30 cellular contexts compared by ENCODE assay signal in the genomic region with DNA sequence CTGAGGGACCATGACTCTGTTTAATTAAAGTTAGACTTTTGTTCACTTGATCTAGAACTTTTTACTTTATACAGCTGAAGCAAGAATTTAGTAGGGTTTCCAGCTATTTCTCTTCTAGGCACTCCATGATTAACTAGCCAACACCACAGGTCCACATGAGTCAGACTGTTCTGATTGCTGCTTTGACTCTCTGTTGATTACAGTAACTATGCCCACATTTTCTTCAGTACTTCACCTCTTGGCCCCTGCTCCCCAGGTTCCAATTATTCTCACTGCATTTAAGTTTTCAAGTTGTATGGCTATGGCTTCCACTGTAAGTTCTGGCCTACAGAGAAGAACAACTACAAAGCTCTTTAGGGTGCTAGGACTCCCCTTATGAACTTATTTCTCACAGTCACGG.
A peak's percentile ranks its signal among the peaks of the same experiment; 100 is the strongest.
DNase-seq lines count a peak whose midpoint lies in the region; ATAC-seq and TF ChIP-seq lines count a peak whose summit lies in the region.
"Had no signal": no experiment of that assay in that cellular context is flagged by ENCODE, and none has a peak within 500 bp of the region (broad histone marks: within the 10 kb centered on the region; RNA-seq: fewer than 3 reads in every experiment).

No MANE protein-coding gene starts in this region.

- H3K27ac Mint-ChIP-seq in MCF 10A (ENCODE audit: low read depth, unreplicated experiment) = no peak overlapping the region
- H3K27ac Mint-ChIP-seq: CD14-positive monocyte; CD8-positive, alpha-beta memory T cell; IgD-negative memory B cell had no signal

- 100% methylated on average over 1 of the region's 1 CpG for WGBS in mammary epithelial cell (ENCODE audit: low coverage, missing lambda C conversion rate)

- intact Hi-C loops in mammary epithelial cell (cut with micrococcal nuclease) (loop anchor here (10.0 kb wide), 2 partner anchors 203 to 303 kb away; no protein-coding TSS in a partner anchor), MCF 10A (cut with micrococcal nuclease) (no loop called here), lower lobe of right lung (cut with DNase I) (no loop called here)

- no peak overlapping the region for H2AFZ ChIP-seq in mammary epithelial cell (ENCODE audit: low read depth, low read length)

- CTCF ChIA-PET in mammary epithelial cell (lab: Charles Lee; ENCODE audit: low non-redundant PET) (interaction anchor here (0.6 kb wide), 1 partner anchor 14 kb away, joined by 5 read pairs; no protein-coding TSS in a partner anchor), MCF 10A (lab: Yijun Ruan, JAX) (interaction anchor here (0.6 kb wide), 1 partner anchor 24 kb away, joined by 4 read pairs; no protein-coding TSS in a partner anchor)

- H3K36me3 Mint-ChIP-seq in MCF 10A (ENCODE audit: insufficient read depth, unreplicated experiment) = no peaks in the 10 kb centered on the region
- H3K36me3 Mint-ChIP-seq: CD14-positive monocyte; CD8-positive, alpha-beta memory T cell; IgD-negative memory B cell had no signal

- in situ Hi-C loops in mammary epithelial cell (cut with MboI; ENCODE audit: low sequenced_read_pairs in 2 of 2) = loop anchor here in 1 of 2 donors (10.0 kb wide), 1 partner anchor 277 kb away; no protein-coding TSS in a partner anchor

- POLR2A ChIA-PET in MCF 10A (lab: Yijun Ruan, JAX) = interaction anchor here (0.8 to 1.5 kb wide), 2 partner anchors 15 to 202 kb away, joined by 4 to 6 read pairs; no protein-coding TSS in a partner anchor

- TF ChIP-seq CTCF in mammary epithelial cell (conservative IDR thresholded peaks at IDR 0.05 in 1 of 2, IDR thresholded peaks at IDR 0.05 in 1 of 2; ENCODE audit: extremely low read depth in 1 of 2, insufficient read depth in 1 of 2, low read depth in 1 of 2, low read length in 2 of 2) (no peak), MCF 10A (IDR thresholded peaks at IDR 0.05; ENCODE audit: unreplicated experiment) (no peak), lower lobe of right lung (IDR thresholded peaks at IDR 0.05) (no peak)

- H3K27me3 Mint-ChIP-seq in MCF 10A (ENCODE audit: insufficient read depth, unreplicated experiment) = no peaks in the 10 kb centered on the region
- H3K27me3 Mint-ChIP-seq: CD8-positive, alpha-beta memory T cell; IgD-negative memory B cell had no signal

- no peaks in the 10 kb centered on the region for H4K20me1 ChIP-seq in mammary epithelial cell (ENCODE audit: insufficient read depth, low read length)

- no peaks in the 10 kb centered on the region for H3K4me1 Mint-ChIP-seq in MCF 10A (ENCODE audit: insufficient read depth, unreplicated experiment)
- H3K4me1 Mint-ChIP-seq: CD14-positive monocyte; CD8-positive, alpha-beta memory T cell; IgD-negative memory B cell had no signal

- dilution Hi-C loops in mammary epithelial cell (cut with HindIII; ENCODE audit: low sequenced_read_pairs) = no loop called here

- H3K4me1 ChIP-seq in mammary epithelial cell (ENCODE audit: insufficient read depth, low read length) = peaks cover 18% of the 10 kb centered on the region
- H3K4me1 ChIP-seq in lower lobe of right lung = no peaks in the 10 kb centered on the region
- H3K4me1 ChIP-seq: BE2C had no signal

- H3K79me2 ChIP-seq in mammary epithelial cell (ENCODE audit: insufficient read depth, low read length) = no peaks in the 10 kb centered on the region

- no peak overlapping the region for H3K9ac ChIP-seq in mammary epithelial cell (ENCODE audit: insufficient read depth, low read length)
- H3K9ac ChIP-seq: KMS-11 had no signal

- BruUV-seq in mammary epithelial cell (replicated peaks; lab: Mats Ljungman, UMichigan) (no TSS peak), MCF 10A (replicated peaks; lab: Mats Ljungman, UMichigan) (no TSS peak)

- no peak overlapping the region for H3K4me2 ChIP-seq in mammary epithelial cell (ENCODE audit: insufficient read depth, low read depth, low read length)
- H3K4me2 ChIP-seq: KMS-11 had no signal

- H3K9me3 ChIP-seq in mammary epithelial cell (replicated peaks; ENCODE audit: insufficient read depth, low read length) (no peaks in the 10 kb centered on the region), lower lobe of right lung (no peaks in the 10 kb centered on the region)
- H3K9me3 ChIP-seq: BE2C had no signal

- H3K36me3 ChIP-seq in mammary epithelial cell (ENCODE audit: insufficient read depth, low read length) (no peaks in the 10 kb centered on the region), lower lobe of right lung (no peaks in the 10 kb centered on the region)
- H3K36me3 ChIP-seq: BE2C, SJSA1 had no signal

- H3K9me3 Mint-ChIP-seq in MCF 10A (ENCODE audit: unreplicated experiment) = no peaks in the 10 kb centered on the region

- H3K27ac ChIP-seq in mammary epithelial cell (ENCODE audit: insufficient read depth, low read depth, low read length) (no peak overlapping the region), lower lobe of right lung (no peak overlapping the region)
- H3K27ac ChIP-seq: 22Rv1, HL-60, KMS-11, SJSA1 had no signal

- H3K4me3 Mint-ChIP-seq in MCF 10A (ENCODE audit: unreplicated experiment) = no peak overlapping the region
- H3K4me3 Mint-ChIP-seq: CD14-positive monocyte; CD8-positive, alpha-beta memory T cell; IgD-negative memory B cell had no signal

- DNase-seq in mammary epithelial cell (peak; percentile 28), MCF 10A (ENCODE audit: unreplicated experiment) (no peak), astrocyte of the hippocampus (ENCODE audit: low read depth, low spot score) (peak; percentile 20), iris pigment epithelial cell (ENCODE audit: low read depth) (peak; percentile 26), lower lobe of right lung (no peak), NCI-H446 (lab: John Stamatoyannopoulos, UW) (no peak), H4 (ENCODE audit: low spot score) (no peak), activated gamma-delta T cell treated with Interleukin-2 at 50 U/mL for 16 hours (no peak)
- DNase-seq: BE2C; CD8-positive, alpha-beta memory T cell; DMS 273 treated with DMSO at 0.1 percent for 48 hours; DMS79; EL; GDM1; NCI-H1092; NCI-H1417 treated with DMSO at 0.1 percent for 48 hours; NCI-H1694 treated with DMSO at 0.1 percent for 48 hours; NCI-H2081; NCI-H345; NCI-H524; NCI-H748 treated with DMSO at 0.1 percent for 48 hours had no signal

- no peak overlapping the region for H3K4me3 ChIP-seq in mammary epithelial cell (replicated peaks in 1 of 3; ENCODE audit: insufficient read depth in 1 of 3, low read depth in 2 of 3, low read length in 3 of 3)
- H3K4me3 ChIP-seq in lower lobe of right lung = no peak overlapping the region
- H3K4me3 ChIP-seq: GM12878, SJSA1 had no signal

- ATAC-seq in lower lobe of right lung = no peak
- ATAC-seq: GM12878, HCT116, Right ventricle myocardium inferior had no signal

- H3K27me3 ChIP-seq in mammary epithelial cell (ENCODE audit: insufficient read depth, low read length) = no peaks in the 10 kb centered on the region
- no peaks in the 10 kb centered on the region for H3K27me3 ChIP-seq in lower lobe of right lung (ENCODE audit: low read depth)
- H3K27me3 ChIP-seq: BE2C, SJSA1 had no signal

Comparison
In these comparisons a context has a peak if more than half of its experiments do, and no peak if none do; other contexts are left out.
1. DNase-seq: peak in mammary epithelial cell (single experiment), astrocyte of the hippocampus (single experiment) and iris pigment epithelial cell (single experiment); none in MCF 10A (single experiment), lower lobe of right lung (single experiment), NCI-H446 (0 of 2), H4 (single experiment) and activated gamma-delta T cell treated with Interleukin-2 at 50 U/mL for 16 hours (single experiment).